In the genomic region with DNA sequence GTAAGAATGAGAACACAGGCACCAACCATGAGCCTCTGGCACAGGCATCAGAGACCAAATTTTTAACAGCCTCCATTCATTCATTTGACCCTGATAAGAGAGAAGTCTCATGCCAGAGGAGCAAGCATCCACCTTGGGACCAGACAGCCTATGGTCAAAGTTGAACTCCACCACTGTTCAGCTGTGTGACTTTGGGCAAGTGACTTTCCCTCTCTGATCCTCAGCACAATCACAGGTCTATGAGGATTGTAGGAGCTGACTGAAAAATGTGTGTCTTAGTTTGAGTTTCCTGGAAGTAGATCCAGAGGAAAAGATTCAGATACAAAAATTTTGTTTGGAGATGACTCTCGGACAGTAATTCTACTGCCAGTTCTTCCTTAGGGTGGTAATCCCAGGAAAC, we compare ENCODE assay signal across 2 cellular contexts.
TF ChIP-seq lines count a peak whose summit lies in the region.

No MANE protein-coding gene starts in this region.

TF ChIP-seq in HepG2, 621 proteins besides CTCF, POLR2A, EP300 and RAD21 (continued from another document):
- TF ChIP-seq, protein P1, sequence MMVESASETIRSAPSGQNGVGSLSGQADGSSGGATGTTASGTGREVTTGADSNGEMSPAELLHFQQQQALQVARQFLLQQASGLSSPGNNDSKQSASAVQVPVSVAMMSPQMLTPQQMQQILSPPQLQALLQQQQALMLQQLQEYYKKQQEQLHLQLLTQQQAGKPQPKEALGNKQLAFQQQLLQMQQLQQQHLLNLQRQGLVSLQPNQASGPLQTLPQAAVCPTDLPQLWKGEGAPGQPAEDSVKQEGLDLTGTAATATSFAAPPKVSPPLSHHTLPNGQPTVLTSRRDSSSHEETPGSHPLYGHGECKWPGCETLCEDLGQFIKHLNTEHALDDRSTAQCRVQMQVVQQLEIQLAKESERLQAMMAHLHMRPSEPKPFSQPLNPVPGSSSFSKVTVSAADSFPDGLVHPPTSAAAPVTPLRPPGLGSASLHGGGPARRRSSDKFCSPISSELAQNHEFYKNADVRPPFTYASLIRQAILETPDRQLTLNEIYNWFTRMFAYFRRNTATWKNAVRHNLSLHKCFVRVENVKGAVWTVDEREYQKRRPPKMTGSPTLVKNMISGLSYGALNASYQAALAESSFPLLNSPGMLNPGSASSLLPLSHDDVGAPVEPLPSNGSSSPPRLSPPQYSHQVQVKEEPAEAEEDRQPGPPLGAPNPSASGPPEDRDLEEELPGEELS (CRISPR knock-in tag; IDR thresholded peaks at IDR 0.05): no peak
- no peak for TF ChIP-seq KLF11 (CRISPR knock-in tag; IDR thresholded peaks at IDR 0.05)
- TF ChIP-seq, protein P2, sequence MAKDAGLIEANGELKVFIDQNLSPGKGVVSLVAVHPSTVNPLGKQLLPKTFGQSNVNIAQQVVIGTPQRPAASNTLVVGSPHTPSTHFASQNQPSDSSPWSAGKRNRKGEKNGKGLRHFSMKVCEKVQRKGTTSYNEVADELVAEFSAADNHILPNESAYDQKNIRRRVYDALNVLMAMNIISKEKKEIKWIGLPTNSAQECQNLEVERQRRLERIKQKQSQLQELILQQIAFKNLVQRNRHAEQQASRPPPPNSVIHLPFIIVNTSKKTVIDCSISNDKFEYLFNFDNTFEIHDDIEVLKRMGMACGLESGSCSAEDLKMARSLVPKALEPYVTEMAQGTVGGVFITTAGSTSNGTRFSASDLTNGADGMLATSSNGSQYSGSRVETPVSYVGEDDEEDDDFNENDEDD (CRISPR knock-in tag; IDR thresholded peaks at IDR 0.05; ENCODE audit: borderline replicate concordance): no peak

TF ChIP-seq in K562, 482 proteins besides CTCF, POLR2A, EP300 and RAD21 (continued from another document):
- TF ChIP-seq, protein P3, sequence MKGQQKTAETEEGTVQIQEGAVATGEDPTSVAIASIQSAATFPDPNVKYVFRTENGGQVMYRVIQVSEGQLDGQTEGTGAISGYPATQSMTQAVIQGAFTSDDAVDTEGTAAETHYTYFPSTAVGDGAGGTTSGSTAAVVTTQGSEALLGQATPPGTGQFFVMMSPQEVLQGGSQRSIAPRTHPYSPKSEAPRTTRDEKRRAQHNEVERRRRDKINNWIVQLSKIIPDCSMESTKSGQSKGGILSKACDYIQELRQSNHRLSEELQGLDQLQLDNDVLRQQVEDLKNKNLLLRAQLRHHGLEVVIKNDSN (CRISPR knock-in tag; IDR thresholded peaks at IDR 0.05): no peak
- peak; percentile 97 for TF ChIP-seq RBM25 (IDR thresholded peaks at IDR 0.05; ENCODE audit: low read depth, low read length, severe bottlenecking)
- TF ChIP-seq, protein P4, sequence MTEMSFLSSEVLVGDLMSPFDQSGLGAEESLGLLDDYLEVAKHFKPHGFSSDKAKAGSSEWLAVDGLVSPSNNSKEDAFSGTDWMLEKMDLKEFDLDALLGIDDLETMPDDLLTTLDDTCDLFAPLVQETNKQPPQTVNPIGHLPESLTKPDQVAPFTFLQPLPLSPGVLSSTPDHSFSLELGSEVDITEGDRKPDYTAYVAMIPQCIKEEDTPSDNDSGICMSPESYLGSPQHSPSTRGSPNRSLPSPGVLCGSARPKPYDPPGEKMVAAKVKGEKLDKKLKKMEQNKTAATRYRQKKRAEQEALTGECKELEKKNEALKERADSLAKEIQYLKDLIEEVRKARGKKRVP (CRISPR knock-in tag; IDR thresholded peaks at IDR 0.05): no peak
- no peak for TF ChIP-seq ZNF197 (CRISPR knock-in tag; IDR thresholded peaks at IDR 0.05; ENCODE audit: low read depth)
- no peak for TF ChIP-seq LEF1 (IDR thresholded peaks at IDR 0.05)
- TF ChIP-seq KDM1A (IDR thresholded peaks at IDR 0.05): peak; percentile 45 to 63; a peak in 2 of 4 replicates
- TF ChIP-seq SIN3B (IDR thresholded peaks at IDR 0.05; ENCODE audit: low read depth): no peak
- TF ChIP-seq, protein P5, sequence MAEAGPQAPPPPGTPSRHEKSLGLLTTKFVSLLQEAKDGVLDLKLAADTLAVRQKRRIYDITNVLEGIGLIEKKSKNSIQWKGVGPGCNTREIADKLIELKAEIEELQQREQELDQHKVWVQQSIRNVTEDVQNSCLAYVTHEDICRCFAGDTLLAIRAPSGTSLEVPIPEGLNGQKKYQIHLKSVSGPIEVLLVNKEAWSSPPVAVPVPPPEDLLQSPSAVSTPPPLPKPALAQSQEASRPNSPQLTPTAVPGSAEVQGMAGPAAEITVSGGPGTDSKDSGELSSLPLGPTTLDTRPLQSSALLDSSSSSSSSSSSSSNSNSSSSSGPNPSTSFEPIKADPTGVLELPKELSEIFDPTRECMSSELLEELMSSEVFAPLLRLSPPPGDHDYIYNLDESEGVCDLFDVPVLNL (CRISPR knock-in tag; IDR thresholded peaks at IDR 0.05; ENCODE audit: low read depth): no peak
- TF ChIP-seq JUND (IDR thresholded peaks at IDR 0.05; ENCODE audit: borderline replicate concordance, low read depth, low read length): no peak
- no peak for TF ChIP-seq JUND (tag; IDR thresholded peaks at IDR 0.05; ENCODE audit: borderline replicate concordance, low read depth, low read length)
- TF ChIP-seq ZFP36 (IDR thresholded peaks at IDR 0.05; ENCODE audit: low read depth, low read length, partially characterized antibody): peak; percentile 67
- no peak for TF ChIP-seq ZNF24 (IDR thresholded peaks at IDR 0.05)
